Comparison of ENCODE assay signal across 15 cellular contexts in genomic region chr10:71750986-71751385, GRCh38. TPM values are rescaled to one million over a fixed set of nuclear protein-coding genes. Genes with fewer than 3 reads are reported as not detected.
DNase-seq lines count a peak whose midpoint lies in the region; ATAC-seq and TF ChIP-seq lines count a peak whose summit lies in the region.
"Had no signal": no experiment of that assay in that cellular context is flagged by ENCODE, and none has a peak within 500 bp of the region (broad histone marks: within the 10 kb centered on the region; RNA-seq: fewer than 3 reads in every experiment).

No MANE protein-coding gene starts in this region.

- H3K36me3 ChIP-seq in trophoblast cell (ENCODE audit: control insufficient read depth in 1 of 2, insufficient read depth in 2 of 2, low read length in 2 of 2) (no peaks in the 10 kb centered on the region), brain microvascular endothelial cell (replicated peaks) (no peaks in the 10 kb centered on the region)

- no peak for TF ChIP-seq CTCF in brain microvascular endothelial cell (IDR thresholded peaks at IDR 0.05; ENCODE audit: low read depth, low read length, missing control alignments)

- no peaks in the 10 kb centered on the region for H3K9me3 Mint-ChIP-seq in activated naive CD4-positive, alpha-beta T cell treated with anti-CD3 and anti-CD28 coated beads, Interleukin-2, amount 10 ng/mL, durations not matched to agents 7 days and 5 days
- H3K9me3 Mint-ChIP-seq in activated CD8-positive, alpha-beta T cell treated with anti-CD3 and anti-CD28 coated beads, Interleukin-2, amount 10 ng/mL, durations not matched to agents 7 days and 5 days (ENCODE audit: insufficient read depth) = no peaks in the 10 kb centered on the region
- H3K9me3 Mint-ChIP-seq: H9 had no signal

- H3K79me2 ChIP-seq in trophoblast cell (ENCODE audit: control insufficient read depth, insufficient read depth, low read length, poor library complexity) = no peaks in the 10 kb centered on the region

- no peak overlapping the region for H3K14ac ChIP-seq in trophoblast cell (ENCODE audit: low read length)

- no peak overlapping the region for H2AFZ ChIP-seq in trophoblast cell (ENCODE audit: insufficient read depth, low read length, poor library complexity)

- H3K9ac ChIP-seq in trophoblast cell (ENCODE audit: low read length) = no peak overlapping the region
- H3K9ac ChIP-seq: KMS-11 had no signal

- no peak overlapping the region for H3K4ac ChIP-seq in trophoblast cell (ENCODE audit: low read depth, low read length)

- no peak overlapping the region for H2BK5ac ChIP-seq in trophoblast cell (ENCODE audit: low read depth, low read length, poor library complexity)

- H3K18ac ChIP-seq in trophoblast cell (ENCODE audit: low read length) = no peak overlapping the region

- no CpG with 5 or more reads among the region's 5 CpGs for WGBS in trophoblast cell (ENCODE audit: extremely low coverage, insufficient coverage, insufficient read length)

- H4K91ac ChIP-seq in trophoblast cell (ENCODE audit: low read depth, low read length) = no peak overlapping the region

- in situ Hi-C loops in brain microvascular endothelial cell (cut with HindIII; ENCODE audit: low pct_ligation_motif_present, low sequenced_read_pairs) = no loop called here

- H3K27ac ChIP-seq in layer of hippocampus (ENCODE audit: low read depth, low read length) (peak overlapping the region; percentile 63), substantia nigra (ENCODE audit: low read depth, low read length, poor library complexity, severe bottlenecking) (peak overlapping the region; percentile 52), trophoblast cell (ENCODE audit: low read depth, low read length) (no peak overlapping the region), brain microvascular endothelial cell (no peak overlapping the region)
- H3K27ac ChIP-seq: KMS-11 had no signal

- no peak overlapping the region for H3K4me2 ChIP-seq in trophoblast cell (ENCODE audit: low read length)
- H3K4me2 ChIP-seq: KMS-11 had no signal

- H3K27me3 ChIP-seq in layer of hippocampus (ENCODE audit: control insufficient read depth, insufficient read depth, low read length) = no peaks in the 10 kb centered on the region
- H3K27me3 ChIP-seq in trophoblast cell (ENCODE audit: insufficient read depth, low read length) = no peaks in the 10 kb centered on the region
- no peaks in the 10 kb centered on the region for H3K27me3 ChIP-seq in brain microvascular endothelial cell (replicated peaks)

- POLR2A ChIA-PET in activated CD8-positive, alpha-beta T cell treated with anti-CD3 and anti-CD28 coated beads, Interleukin-2, amount 10 ng/mL, durations not matched to agents 7 days and 5 days (lab: Charles Lee) = interaction anchor here (0.7 to 5.7 kb wide), 6 partner anchors 14 to 24 kb away, joined by 3 to 60 read pairs (median 3); partner anchors contain the start of gene VSIR

- no peak for ATAC-seq in activated CD8-positive, alpha-beta T cell treated with anti-CD3 and anti-CD28 coated beads, Interleukin-2, amount 10 ng/mL, durations not matched to agents 7 days and 5 days
- no peak for ATAC-seq in GM18519 (IDR thresholded peaks at IDR 0.05; ENCODE audit: low FRiP score, unreplicated experiment)

- H3K27ac Mint-ChIP-seq in activated naive CD4-positive, alpha-beta T cell treated with anti-CD3 and anti-CD28 coated beads, Interleukin-2, amount 10 ng/mL, durations not matched to agents 7 days and 5 days = peak overlapping the region; percentile 96
- peak overlapping the region; percentile 93 for H3K27ac Mint-ChIP-seq in activated CD8-positive, alpha-beta T cell treated with anti-CD3 and anti-CD28 coated beads, Interleukin-2, amount 10 ng/mL, durations not matched to agents 7 days and 5 days

- H3K4me1 Mint-ChIP-seq in activated naive CD4-positive, alpha-beta T cell treated with anti-CD3 and anti-CD28 coated beads, Interleukin-2, amount 10 ng/mL, durations not matched to agents 7 days and 5 days = peaks cover 98% of the 10 kb centered on the region
- peaks cover 97% of the 10 kb centered on the region for H3K4me1 Mint-ChIP-seq in activated CD8-positive, alpha-beta T cell treated with anti-CD3 and anti-CD28 coated beads, Interleukin-2, amount 10 ng/mL, durations not matched to agents 7 days and 5 days (ENCODE audit: low read depth)

- no peak overlapping the region for H2AK5ac ChIP-seq in trophoblast cell (ENCODE audit: low read length)

- no peak overlapping the region for H3K4me3 Mint-ChIP-seq in activated naive CD4-positive, alpha-beta T cell treated with anti-CD3 and anti-CD28 coated beads, Interleukin-2, amount 10 ng/mL, durations not matched to agents 7 days and 5 days
- no peak overlapping the region for H3K4me3 Mint-ChIP-seq in activated CD8-positive, alpha-beta T cell treated with anti-CD3 and anti-CD28 coated beads, Interleukin-2, amount 10 ng/mL, durations not matched to agents 7 days and 5 days
- H3K4me3 Mint-ChIP-seq: H9 had no signal

- H2BK12ac ChIP-seq in trophoblast cell (ENCODE audit: low read length) = no peak overlapping the region

- H3K9me3 ChIP-seq in trophoblast cell (ENCODE audit: insufficient read depth, low read depth, low read length) = peaks cover 2% of the 10 kb centered on the region

- no peak overlapping the region for H3K4me3 ChIP-seq in trophoblast cell (ENCODE audit: low read depth, low read length)
- H3K4me3 ChIP-seq in brain microvascular endothelial cell (ENCODE audit: low read depth, low read length) = no peak overlapping the region
- H3K4me3 ChIP-seq: lung had no signal

- H4K12ac ChIP-seq in trophoblast cell (ENCODE audit: low read depth, low read length) = no peak overlapping the region

- peaks cover 6 to 10% of the 10 kb centered on the region in 2 experiments for H3K4me1 ChIP-seq in trophoblast cell (ENCODE audit: control insufficient read depth in 1 of 2, insufficient read depth in 2 of 2, low read length in 2 of 2)

- H3K36me3 Mint-ChIP-seq in activated naive CD4-positive, alpha-beta T cell treated with anti-CD3 and anti-CD28 coated beads, Interleukin-2, amount 10 ng/mL, durations not matched to agents 7 days and 5 days = peaks cover 77% of the 10 kb centered on the region
- peaks cover 77% of the 10 kb centered on the region for H3K36me3 Mint-ChIP-seq in activated CD8-positive, alpha-beta T cell treated with anti-CD3 and anti-CD28 coated beads, Interleukin-2, amount 10 ng/mL, durations not matched to agents 7 days and 5 days (ENCODE audit: low read depth)

- H4K8ac ChIP-seq in trophoblast cell (ENCODE audit: low read depth, low read length) = no peak overlapping the region

- DNase-seq in activated naive CD4-positive, alpha-beta T cell treated with anti-CD3 and anti-CD28 coated beads, Interleukin-2, amount 10 ng/mL, durations not matched to agents 7 days and 5 days = no peak
- DNase-seq in activated naive CD4-positive, alpha-beta T cell (lab: John Stamatoyannopoulos, UW) = no peak
- DNase-seq in activated CD8-positive, alpha-beta T cell treated with anti-CD3 and anti-CD28 coated beads, Interleukin-2, amount 10 ng/mL, durations not matched to agents 7 days and 5 days = no peak
- DNase-seq in substantia nigra (lab: John Stamatoyannopoulos, UW) (no peak), trophoblast cell (no peak), brain microvascular endothelial cell (no peak)
- DNase-seq: activated CD4-positive, alpha-beta T cell treated with anti-CD3 and anti-CD28 coated beads, Interleukin-2, amount 50 U/mL, for 1 hour; H9; NCI-H1417 treated with DMSO at 0.1 percent for 48 hours; NCI-H510A; nucleus accumbens had no signal

- H3K79me1 ChIP-seq in trophoblast cell (ENCODE audit: low read length) = no peaks in the 10 kb centered on the region

- no peaks in the 10 kb centered on the region for H3K27me3 Mint-ChIP-seq in activated naive CD4-positive, alpha-beta T cell treated with anti-CD3 and anti-CD28 coated beads, Interleukin-2, amount 10 ng/mL, durations not matched to agents 7 days and 5 days
- no peaks in the 10 kb centered on the region for H3K27me3 Mint-ChIP-seq in activated CD8-positive, alpha-beta T cell treated with anti-CD3 and anti-CD28 coated beads, Interleukin-2, amount 10 ng/mL, durations not matched to agents 7 days and 5 days (ENCODE audit: low read depth)

- CTCF ChIA-PET in activated naive CD4-positive, alpha-beta T cell treated with anti-CD3 and anti-CD28 coated beads, Interleukin-2, amount 10 ng/mL, durations not matched to agents 7 days and 5 days (lab: Charles Lee) = interaction anchor here (1.0 kb wide), 1 partner anchor 23 kb away, joined by 3 read pairs; no protein-coding TSS in a partner anchor
- CTCF ChIA-PET in activated CD8-positive, alpha-beta T cell treated with anti-CD3 and anti-CD28 coated beads, Interleukin-2, amount 10 ng/mL, durations not matched to agents 7 days and 5 days (lab: Charles Lee) = interaction anchor here (1.0 to 8.4 kb wide), 4 partner anchors 15 to 22 kb away, joined by 3 to 116 read pairs (median 3); partner anchors contain the start of gene VSIR

- H3K23ac ChIP-seq in trophoblast cell (ENCODE audit: low read length) = no peak overlapping the region

- H2BK120ac ChIP-seq in trophoblast cell (ENCODE audit: insufficient read depth, low read length, poor library complexity) = no peak overlapping the region

RNA-seq across cellular contexts. Expression of gene VSIR, which starts 22.3 kb away (rescaled TPM):
- total RNA-seq in activated CD8-positive, alpha-beta T cell treated with anti-CD3 and anti-CD28 coated beads, Interleukin-2, amount 10 ng/mL, durations not matched to agents 7 days and 5 days = 100 to 1,000 TPM; 127 to 133 TPM
- polyA plus RNA-seq in trophoblast cell (2013) = 38.2 and 43.6 TPM in 2 replicates

RNA-seq across cellular contexts. Expression of gene C10orf105, which starts 31.4 kb away (rescaled TPM):
- total RNA-seq in activated CD8-positive, alpha-beta T cell treated with anti-CD3 and anti-CD28 coated beads, Interleukin-2, amount 10 ng/mL, durations not matched to agents 7 days and 5 days = 1 to 10 TPM in 1 of 2 experiments, under 1 TPM in 1; 0.73 to 1.1 TPM
- polyA plus RNA-seq in trophoblast cell (2013) = 0.01 and 0.03 TPM in 2 replicates

Comparison
In these comparisons a context has a peak if more than half of its experiments do, and no peak if none do; other contexts are left out.
1. H3K27ac ChIP-seq: peak in layer of hippocampus (single experiment) and substantia nigra (single experiment); none in trophoblast cell (single experiment) and brain microvascular endothelial cell (single experiment).